In the genomic region with DNA sequence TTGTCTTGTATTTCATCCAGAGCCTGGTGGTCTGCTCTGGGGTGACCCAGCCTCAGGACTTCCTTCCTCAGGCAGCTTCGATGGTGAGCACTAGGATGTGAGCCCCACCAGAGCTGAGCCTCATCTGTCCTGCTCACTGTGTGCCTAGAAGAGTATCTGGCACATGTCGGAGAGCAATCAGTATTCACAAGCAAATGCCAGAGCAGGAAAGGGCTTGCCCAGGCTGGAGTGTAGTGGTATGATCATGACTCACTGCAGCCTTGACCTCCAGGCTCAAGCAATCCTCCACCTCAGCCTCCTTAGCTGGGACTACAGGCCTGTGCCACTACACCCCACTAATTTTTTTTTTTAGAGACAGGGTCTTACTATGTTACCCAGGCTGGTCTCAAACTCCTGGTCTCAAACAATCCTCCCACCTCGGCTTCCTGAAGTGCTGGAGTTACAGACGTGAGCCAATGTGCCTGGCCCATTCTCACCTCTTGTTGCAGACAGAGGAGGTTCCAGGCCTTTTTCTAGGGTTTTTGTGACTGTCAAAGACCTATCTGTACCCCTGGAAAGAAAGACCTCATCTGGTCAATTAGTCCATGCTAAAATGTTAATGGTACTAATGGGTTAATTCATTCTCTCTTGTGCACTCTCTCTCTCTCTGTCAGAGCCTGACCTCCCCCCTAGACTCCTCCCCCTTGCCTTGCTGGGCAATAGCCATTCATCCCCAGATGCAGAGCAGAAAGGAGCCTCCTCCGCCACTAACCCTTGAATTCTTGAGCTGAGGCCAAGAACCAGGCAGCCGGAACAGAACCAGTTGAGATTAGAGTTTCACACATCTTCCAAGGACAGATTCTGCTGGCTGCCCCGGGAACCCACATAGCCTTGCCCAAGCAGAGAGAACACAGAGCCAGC, we compare ENCODE assay signal across 8 cellular contexts.
DNase-seq lines count a peak whose midpoint lies in the region; ATAC-seq and TF ChIP-seq lines count a peak whose summit lies in the region.

No MANE protein-coding gene starts in this region.

- no peak for TF ChIP-seq CTCF in AG10803 (conservative IDR thresholded peaks at IDR 0.05; ENCODE audit: low read length)
- no peak for TF ChIP-seq CTCF in fibroblast of mammary gland (conservative IDR thresholded peaks at IDR 0.05; ENCODE audit: control insufficient read depth, insufficient read depth, low read depth, low read length)
- TF ChIP-seq CTCF in nephron progenitor cell (IDR thresholded peaks at IDR 0.05) = no peak

- H3K36me3 Mint-ChIP-seq in nephron progenitor cell (ENCODE audit: low read depth) = no peaks in the 10 kb centered on the region

- peak; percentile 96 for DNase-seq in AG10803 (ENCODE audit: low read depth)
- peak; percentile 82 for DNase-seq in fibroblast of mammary gland (ENCODE audit: low read depth)
- DNase-seq in nephron progenitor cell = peak; percentile 62
- DNase-seq in DMS79 treated with DMSO at 0.1 percent for 48 hours (lab: John Stamatoyannopoulos, UW) = no peak
- DNase-seq in central memory CD4-positive, alpha-beta T cell = no peak
- no peak for DNase-seq in stimulated activated CD4-positive, alpha-beta T cell treated with anti-CD3 and anti-CD28 coated beads, Interleukin-4, amount 100 ng/mL, for 24 hours

- no peak overlapping the region for H3K4me3 ChIP-seq in AG10803 (ENCODE audit: low read length)
- H3K4me3 ChIP-seq in fibroblast of mammary gland (ENCODE audit: control insufficient read depth, low read depth, low read length) = no peak overlapping the region

- peak overlapping the region; percentile 98 for H3K27ac Mint-ChIP-seq in nephron progenitor cell

- peaks cover 8% of the 10 kb centered on the region for H3K27me3 Mint-ChIP-seq in nephron progenitor cell (ENCODE audit: low read depth, poor library complexity)

- peaks cover 65% of the 10 kb centered on the region for H3K4me1 Mint-ChIP-seq in nephron progenitor cell

- H3K4me3 Mint-ChIP-seq in nephron progenitor cell = peak overlapping the region; percentile 74

- no peak for ATAC-seq in GM21381 (IDR thresholded peaks at IDR 0.05; ENCODE audit: unreplicated experiment)

- no peaks in the 10 kb centered on the region for H3K9me3 Mint-ChIP-seq in nephron progenitor cell

TF ChIP-seq in PFSK-1, 5 proteins besides CTCF, POLR2A, EP300 and RAD21:
- TF ChIP-seq, protein P1, sequence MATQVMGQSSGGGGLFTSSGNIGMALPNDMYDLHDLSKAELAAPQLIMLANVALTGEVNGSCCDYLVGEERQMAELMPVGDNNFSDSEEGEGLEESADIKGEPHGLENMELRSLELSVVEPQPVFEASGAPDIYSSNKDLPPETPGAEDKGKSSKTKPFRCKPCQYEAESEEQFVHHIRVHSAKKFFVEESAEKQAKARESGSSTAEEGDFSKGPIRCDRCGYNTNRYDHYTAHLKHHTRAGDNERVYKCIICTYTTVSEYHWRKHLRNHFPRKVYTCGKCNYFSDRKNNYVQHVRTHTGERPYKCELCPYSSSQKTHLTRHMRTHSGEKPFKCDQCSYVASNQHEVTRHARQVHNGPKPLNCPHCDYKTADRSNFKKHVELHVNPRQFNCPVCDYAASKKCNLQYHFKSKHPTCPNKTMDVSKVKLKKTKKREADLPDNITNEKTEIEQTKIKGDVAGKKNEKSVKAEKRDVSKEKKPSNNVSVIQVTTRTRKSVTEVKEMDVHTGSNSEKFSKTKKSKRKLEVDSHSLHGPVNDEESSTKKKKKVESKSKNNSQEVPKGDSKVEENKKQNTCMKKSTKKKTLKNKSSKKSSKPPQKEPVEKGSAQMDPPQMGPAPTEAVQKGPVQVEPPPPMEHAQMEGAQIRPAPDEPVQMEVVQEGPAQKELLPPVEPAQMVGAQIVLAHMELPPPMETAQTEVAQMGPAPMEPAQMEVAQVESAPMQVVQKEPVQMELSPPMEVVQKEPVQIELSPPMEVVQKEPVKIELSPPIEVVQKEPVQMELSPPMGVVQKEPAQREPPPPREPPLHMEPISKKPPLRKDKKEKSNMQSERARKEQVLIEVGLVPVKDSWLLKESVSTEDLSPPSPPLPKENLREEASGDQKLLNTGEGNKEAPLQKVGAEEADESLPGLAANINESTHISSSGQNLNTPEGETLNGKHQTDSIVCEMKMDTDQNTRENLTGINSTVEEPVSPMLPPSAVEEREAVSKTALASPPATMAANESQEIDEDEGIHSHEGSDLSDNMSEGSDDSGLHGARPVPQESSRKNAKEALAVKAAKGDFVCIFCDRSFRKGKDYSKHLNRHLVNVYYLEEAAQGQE (IDR thresholded peaks at IDR 0.05; ENCODE audit: insufficient read depth in 1 of 2, low read depth in 2 of 2, low read length in 2 of 2) = peak in 1 of 2 experiments; percentile 44; a peak in 1 of 4 replicates
- TF ChIP-seq SIN3A (IDR thresholded peaks at IDR 0.05; ENCODE audit: borderline replicate concordance, insufficient read depth, low read length) = 0 out of 2 replicates have a peak, but pooled peaks have one; percentile 67
- TF ChIP-seq TAF1 (IDR thresholded peaks at IDR 0.05; ENCODE audit: borderline replicate concordance, insufficient read depth, low read length) = peak; percentile 80; the same call in 1 of the 2 replicates
- peak; percentile 82; the same call in 1 of the 2 replicates for TF ChIP-seq POLR2AphosphoS5 (IDR thresholded peaks at IDR 0.05; ENCODE audit: low read depth, low read length)
- no peak for TF ChIP-seq FOXP2 (optimal IDR thresholded peaks at IDR 0.05; ENCODE audit: borderline replicate concordance, extremely low read depth, extremely low read length, insufficient read depth)

Comparison
In these comparisons a context has a peak if more than half of its experiments do, and no peak if none do; other contexts are left out.
1. DNase-seq: peak in AG10803 (single experiment), fibroblast of mammary gland (single experiment) and nephron progenitor cell (single experiment); none in DMS79 treated with DMSO at 0.1 percent for 48 hours (single experiment), central memory CD4-positive, alpha-beta T cell (single experiment) and stimulated activated CD4-positive, alpha-beta T cell treated with anti-CD3 and anti-CD28 coated beads, Interleukin-4, amount 100 ng/mL, for 24 hours (single experiment).